Comparison of ENCODE assay signal across 28 cellular contexts in the genomic region with DNA sequence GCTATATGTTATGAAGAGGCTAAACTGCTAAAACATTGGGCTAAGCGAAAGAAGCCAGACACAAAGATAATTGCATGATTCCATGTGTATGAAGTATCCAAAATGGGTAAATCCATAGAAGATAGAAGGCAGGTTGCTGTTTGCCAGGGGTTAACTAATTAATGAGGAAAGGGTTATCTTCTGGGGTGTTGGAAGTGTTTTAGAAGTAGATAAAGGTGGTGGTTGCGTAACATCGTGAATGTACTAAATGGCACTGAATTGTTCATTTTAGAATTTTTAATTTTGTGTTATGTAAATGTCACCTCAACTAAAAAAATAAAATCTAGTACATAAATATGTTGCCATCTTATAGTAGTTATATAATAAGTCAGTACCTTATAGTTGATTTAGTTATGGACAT.
"Had no signal": no experiment of that assay in that cellular context is flagged by ENCODE, and none has a peak within 500 bp of the region (broad histone marks: within the 10 kb centered on the region; RNA-seq: fewer than 3 reads in every experiment).

No MANE protein-coding gene starts in this region.

- ATAC-seq: activated CD4-positive, alpha-beta T cell treated with anti-CD3 and anti-CD28 coated beads for 36 hours; activated CD8-positive, alpha-beta memory T cell treated with anti-CD3 and anti-CD28 coated beads, Interleukin-2, amount 10 ng/mL, durations not matched to agents 7 days and 5 days; activated CD8-positive, alpha-beta T cell treated with anti-CD3 and anti-CD28 coated beads, Interleukin-2, amount 10 ng/mL, durations not matched to agents 7 days and 5 days; activated naive CD4-positive, alpha-beta T cell treated with anti-CD3 and anti-CD28 coated beads, Interleukin-2, amount 50 U/mL, for 72 hours; activated T-cell treated with anti-CD3 and anti-CD28 coated beads, Interleukin-2, amount 50 U/mL, for 72 hours; gastroesophageal sphincter; heart right ventricle had no signal

- H2AFZ ChIP-seq: hepatocyte had no signal

- H3K9me3 ChIP-seq: esophagus squamous epithelium, gastroesophageal sphincter, heart right ventricle had no signal

- H3K4me3 ChIP-seq: coronary artery, dorsolateral prefrontal cortex, esophagus squamous epithelium, gastroesophageal sphincter, heart right ventricle, hepatocyte had no signal

- FAIRE-seq: astrocyte, bronchial epithelial cell had no signal

- DNase-seq: activated CD4-positive, alpha-beta memory T cell treated with anti-CD3 and anti-CD28 coated beads for 36 hours; activated CD4-positive, alpha-beta T cell treated with anti-CD3 and anti-CD28 coated beads for 36 hours; activated CD4-positive, alpha-beta T cell treated with anti-CD3 and anti-CD28 coated beads, Interleukin-2, amount 10 ng/mL, durations not matched to agents 24 days and 14 days; activated CD4-positive, CD25-positive, alpha-beta regulatory T cell; activated CD4-positive, CD25-positive, alpha-beta regulatory T cell treated with anti-CD3 and anti-CD28 coated beads, Interleukin-2, amount 50 U/mL, for 72 hours; activated CD8-positive, alpha-beta memory T cell treated with anti-CD3 and anti-CD28 coated beads, Interleukin-2, amount 10 ng/mL, durations not matched to agents 7 days and 5 days; activated CD8-positive, alpha-beta memory T cell treated with anti-CD3 and anti-CD28 coated beads, Interleukin-2, amount 50 U/mL, for 4 hours; activated CD8-positive, alpha-beta T cell treated with anti-CD3 and anti-CD28 coated beads, Interleukin-2, amount 10 ng/mL, durations not matched to agents 7 days and 5 days; activated gamma-delta T cell; activated naive CD4-positive, alpha-beta T cell; activated naive CD4-positive, alpha-beta T cell treated with anti-CD3 and anti-CD28 coated beads, Interleukin-2, amount 10 ng/mL, durations not matched to agents 7 days and 5 days; activated naive CD8-positive, alpha-beta T cell treated with anti-CD3 and anti-CD28 coated beads, Interleukin-2, amount 10 ng/mL, durations not matched to agents 7 days and 5 days; activated T-cell treated with anti-CD3 and anti-CD28 coated beads, Interleukin-2, amount 50 U/mL, for 24 hours; activated T-cell treated with anti-CD3 and anti-CD28 coated beads, Interleukin-2, amount 50 U/mL, for 72 hours; brain microvascular endothelial cell; dorsolateral prefrontal cortex; effector memory CD4-positive, alpha-beta T cell; endodermal cell; esophagus squamous epithelium; foreskin melanocyte; heart right ventricle; T-helper 2 cell had no signal

- H3K79me2 ChIP-seq: hepatocyte had no signal

- H3K27ac ChIP-seq: brain microvascular endothelial cell, coronary artery, dorsolateral prefrontal cortex, gastroesophageal sphincter, heart right ventricle, hepatocyte had no signal

- H3K27me3 ChIP-seq: brain microvascular endothelial cell, dorsolateral prefrontal cortex, esophagus squamous epithelium, gastroesophageal sphincter, heart right ventricle, hepatocyte had no signal

- H3K4me2 ChIP-seq: hepatocyte had no signal
